15 cellular contexts compared by ENCODE assay signal in genomic region chr1:101260531-101260930, GRCh38. TPM values are rescaled to one million over a fixed set of nuclear protein-coding genes. Genes with fewer than 3 reads are reported as not detected.
A peak's percentile ranks its signal among the peaks of the same experiment; 100 is the strongest.
DNase-seq lines count a peak whose midpoint lies in the region; ATAC-seq, FAIRE-seq and TF ChIP-seq lines count a peak whose summit lies in the region.
"Had no signal": no experiment of that assay in that cellular context is flagged by ENCODE, and none has a peak within 500 bp of the region (broad histone marks: within the 10 kb centered on the region; RNA-seq: fewer than 3 reads in every experiment).

No MANE protein-coding gene starts in this region.

- peaks cover 6% of the 10 kb centered on the region for H3K36me3 Mint-ChIP-seq in MCF 10A (ENCODE audit: insufficient read depth, unreplicated experiment)
- no peaks in the 10 kb centered on the region for H3K36me3 Mint-ChIP-seq in activated T-helper 17 cell treated with anti-CD3 and anti-CD28 coated beads, Interleukin-2, amount 50 U/mL, for 72 hours (ENCODE audit: low read depth)
- H3K36me3 Mint-ChIP-seq in immature natural killer cell: no peaks in the 10 kb centered on the region

- H3K9me3 Mint-ChIP-seq in MCF 10A (ENCODE audit: unreplicated experiment) (no peaks in the 10 kb centered on the region), immature natural killer cell (no peaks in the 10 kb centered on the region)
- H3K9me3 Mint-ChIP-seq in activated T-helper 17 cell treated with anti-CD3 and anti-CD28 coated beads, Interleukin-2, amount 50 U/mL, for 72 hours: no peaks in the 10 kb centered on the region

- POLR2A ChIA-PET in MCF 10A (lab: Yijun Ruan, JAX): interaction anchor here (0.5 to 1.7 kb wide), 4 partner anchors 53 to 804 kb away, joined by 3 to 4 read pairs (median 3); no protein-coding TSS in a partner anchor

- CTCF ChIA-PET in MCF 10A (lab: Yijun Ruan, JAX): interaction anchor here (0.5 to 2.2 kb wide), 4 partner anchors 22 to 97 kb away, joined by 3 to 7 read pairs (median 4); no protein-coding TSS in a partner anchor

- no peaks in the 10 kb centered on the region for H3K27me3 Mint-ChIP-seq in MCF 10A (ENCODE audit: insufficient read depth, unreplicated experiment)
- H3K27me3 Mint-ChIP-seq in activated T-helper 17 cell treated with anti-CD3 and anti-CD28 coated beads, Interleukin-2, amount 50 U/mL, for 72 hours: no peaks in the 10 kb centered on the region
- H3K27me3 Mint-ChIP-seq in immature natural killer cell (ENCODE audit: low read depth in 3 of 3): peaks cover 0 to 6% (median 2%) of the 10 kb centered on the region in 3 donors

- no peak overlapping the region for H3K27ac ChIP-seq in breast epithelium
- peak overlapping the region in 2 of 5 donors; percentile 37 to 63 for H3K27ac ChIP-seq in adrenal gland
- H3K27ac ChIP-seq: left ventricle myocardium inferior, RWPE1, uterus had no signal

- intact Hi-C loops in MCF 10A (cut with micrococcal nuclease): no loop called here
- intact Hi-C loops in breast epithelium (cut with DNase I; ENCODE audit: low total_unique reads): no loop called here
- intact Hi-C loops in adrenal gland (cut with DNase I): no loop called here

- no peak for DNase-seq in MCF 10A (ENCODE audit: unreplicated experiment)
- DNase-seq in breast epithelium (ENCODE audit: low spot score in 2 of 2): no peak
- DNase-seq in immature natural killer cell: no peak
- DNase-seq in adrenal gland: no peak
- no peak for DNase-seq in urothelium cell line (ENCODE audit: low spot score)
- DNase-seq in OCI-M1 (lab: John Stamatoyannopoulos, UW): no peak
- DNase-seq in CD1c-positive myeloid dendritic cell (ENCODE audit: extremely low spot score): no peak
- DNase-seq: left ventricle myocardium inferior, uterus had no signal

- H3K4me1 ChIP-seq in breast epithelium: no peaks in the 10 kb centered on the region
- H3K4me1 ChIP-seq in adrenal gland (replicated peaks in 1 of 2): peaks cover 18 to 43% of the 10 kb centered on the region in 2 donors
- H3K4me1 ChIP-seq: uterus had no signal

- H3K4me3 Mint-ChIP-seq in MCF 10A (ENCODE audit: unreplicated experiment) (no peak overlapping the region), immature natural killer cell (peak overlapping the region in 2 of 5 donors; percentile 19 to 52)
- peak overlapping the region; percentile 75 for H3K4me3 Mint-ChIP-seq in activated T-helper 17 cell treated with anti-CD3 and anti-CD28 coated beads, Interleukin-2, amount 50 U/mL, for 72 hours

- ATAC-seq in activated T-helper 17 cell treated with anti-CD3 and anti-CD28 coated beads, Interleukin-2, amount 50 U/mL, for 72 hours (replicated peaks): no peak

- H3K4me1 Mint-ChIP-seq in MCF 10A (ENCODE audit: insufficient read depth, unreplicated experiment): peaks cover 43% of the 10 kb centered on the region
- peaks cover 62% of the 10 kb centered on the region for H3K4me1 Mint-ChIP-seq in activated T-helper 17 cell treated with anti-CD3 and anti-CD28 coated beads, Interleukin-2, amount 50 U/mL, for 72 hours
- H3K4me1 Mint-ChIP-seq in immature natural killer cell: peaks cover 73 to 82% of the 10 kb centered on the region in 2 donors

- no TSS peak for BruUV-seq in MCF 10A (replicated peaks; lab: Mats Ljungman, UMichigan)

- no peak for FAIRE-seq in urothelium cell line (lab: Jason Lieb, UNC)
- FAIRE-seq: H1, TTC549 had no signal

- no peak overlapping the region for H3K4me3 ChIP-seq in breast epithelium
- H3K4me3 ChIP-seq in adrenal gland: no peak overlapping the region
- H3K4me3 ChIP-seq: left ventricle myocardium inferior, uterus had no signal

- H3K27me3 ChIP-seq in breast epithelium (no peaks in the 10 kb centered on the region), adrenal gland (no peaks in the 10 kb centered on the region)
- H3K27me3 ChIP-seq: uterus had no signal

- H3K36me3 ChIP-seq in breast epithelium (no peaks in the 10 kb centered on the region), adrenal gland (replicated peaks in 1 of 2) (no peaks in the 10 kb centered on the region)
- H3K36me3 ChIP-seq: left ventricle myocardium inferior, uterus had no signal

- TF ChIP-seq CTCF in MCF 10A (IDR thresholded peaks at IDR 0.05; ENCODE audit: unreplicated experiment): no peak
- TF ChIP-seq CTCF in breast epithelium (IDR thresholded peaks at IDR 0.05): no peak
- no peak for TF ChIP-seq CTCF in adrenal gland (IDR thresholded peaks at IDR 0.05)

- WGBS in adrenal gland, 4 donors: 35 to 59% (median 55%) methylated on average over 1 of the region's 1 CpG

- H3K27ac Mint-ChIP-seq in MCF 10A (ENCODE audit: low read depth, unreplicated experiment): peak overlapping the region; percentile 96
- H3K27ac Mint-ChIP-seq in activated T-helper 17 cell treated with anti-CD3 and anti-CD28 coated beads, Interleukin-2, amount 50 U/mL, for 72 hours: peak overlapping the region; percentile 92
- peak overlapping the region; percentile 63 to 91 (median 78) for H3K27ac Mint-ChIP-seq in immature natural killer cell

- TF ChIP-seq POLR2A in breast epithelium (IDR thresholded peaks at IDR 0.05) (no peak), adrenal gland (IDR thresholded peaks at IDR 0.05) (no peak)

- H3K9me3 ChIP-seq in breast epithelium (no peaks in the 10 kb centered on the region), adrenal gland (replicated peaks in 1 of 3) (no peaks in the 10 kb centered on the region)
- H3K9me3 ChIP-seq: left ventricle myocardium inferior, uterus had no signal

RNA-seq across cellular contexts. Expression of gene S1PR1, which starts 23.7 kb away (rescaled TPM):
- total RNA-seq in MCF 10A (2022) (0.52 and 0.86 TPM in 2 replicates), breast epithelium (100 to 1,000 TPM in 1 of 3 donors, 10 to 100 TPM in 2; 28.2 to 133 (median 64.6) TPM), adrenal gland (10 to 100 TPM; 24.9 to 41.9 (median 28.3) TPM)
- total RNA-seq in activated T-helper 17 cell treated with anti-CD3 and anti-CD28 coated beads, Interleukin-2, amount 50 U/mL, for 72 hours: 100 to 1,000 TPM; 147 to 170 TPM
- polyA plus RNA-seq in immature natural killer cell (100 to 1,000 TPM in 2 of 3 donors, 10 to 100 TPM in 1; 99.8 to 142 (median 126) TPM), adrenal gland (10 to 100 TPM; 11.3 to 26.0 (median 17.3) TPM)
- total RNA-seq: G401, NCI-H460 had no signal

Comparison
In these comparisons a context has a peak if more than half of its experiments do, and no peak if none do; other contexts are left out.
1. RNA of gene S1PR1, which starts 23.7 kb away (total RNA-seq): 147 to 170 TPM in activated T-helper 17 cell treated with anti-CD3 and anti-CD28 coated beads, Interleukin-2, amount 50 U/mL, for 72 hours, 28.2 to 133 TPM in breast epithelium and 24.9 to 41.9 TPM in adrenal gland; 0.52 to 0.86 TPM in MCF 10A; every median in the first group is over 10 times any median in the second.
2. Peak in every context shown above with its lines, with median percentiles within 50 percentile points of each other: H3K27ac Mint-ChIP-seq.